ENCODE assay signal across 8 cellular contexts in the genomic region with DNA sequence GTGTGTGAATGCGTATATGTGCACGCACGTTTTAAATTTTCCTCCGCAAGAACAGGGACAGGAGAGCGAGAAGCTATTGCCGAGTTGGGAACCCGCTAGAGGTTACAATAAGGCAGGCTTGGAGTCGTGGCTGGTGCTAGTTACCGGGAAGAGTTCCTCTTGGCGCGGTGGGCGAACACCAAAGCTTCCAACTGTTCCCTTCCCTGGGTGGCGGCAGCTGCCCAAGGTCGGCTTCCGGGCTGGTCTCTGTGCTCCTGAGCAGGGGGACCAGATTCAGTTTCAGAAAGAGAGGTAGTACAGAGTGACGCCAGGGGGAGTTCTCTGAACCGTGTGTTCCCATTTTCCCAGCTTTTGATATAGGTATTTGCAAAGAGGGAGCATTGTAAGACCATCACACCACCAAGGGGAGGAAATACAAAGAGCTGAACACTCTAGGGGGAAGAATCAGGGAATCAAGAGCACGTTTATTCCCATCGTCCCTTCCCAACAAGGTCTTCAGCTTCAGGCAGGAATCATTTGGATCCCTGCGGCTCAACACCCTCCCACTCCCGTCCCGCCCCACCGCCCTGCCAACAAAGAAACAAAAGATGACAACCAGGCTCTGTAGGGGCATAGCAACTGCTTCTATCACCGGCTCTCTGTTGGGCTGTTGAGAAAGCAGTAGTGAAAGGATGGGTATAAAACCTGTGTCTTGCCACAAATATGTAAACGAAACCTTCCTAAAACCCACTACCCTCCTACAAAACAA.
DNase-seq lines count a peak whose midpoint lies in the region; ATAC-seq and TF ChIP-seq lines count a peak whose summit lies in the region.

No MANE protein-coding gene starts in this region.

- peaks cover 0 to 4% (median 0%) of the 10 kb centered on the region in 9 donors for H3K4me1 ChIP-seq in heart right ventricle
- no peaks in the 10 kb centered on the region for H3K4me1 ChIP-seq in adrenal gland (replicated peaks in 1 of 2)
- peaks cover 0 to 5% of the 10 kb centered on the region in 2 donors for H3K4me1 ChIP-seq in left lung
- no peaks in the 10 kb centered on the region for H3K4me1 ChIP-seq in upper lobe of right lung
- H3K4me1 ChIP-seq in PC-9 (replicated peaks; ENCODE audit: insufficient read depth) = no peaks in the 10 kb centered on the region

- POLR2A ChIA-PET in PC-9 (lab: Charles Lee; ENCODE audit: unreplicated experiment) = no interaction called here

- H4K20me1 ChIP-seq in PC-9 (ENCODE audit: insufficient read depth) = no peaks in the 10 kb centered on the region

- TF ChIP-seq POLR2A in adrenal gland (IDR thresholded peaks at IDR 0.05) = no peak

- intact Hi-C loops in heart right ventricle (cut with DNase I) = no loop called here
- intact Hi-C loops in Right ventricle myocardium inferior (cut with DNase I) = no loop called here
- intact Hi-C loops in adrenal gland (cut with DNase I) = no loop called here
- intact Hi-C loops in left lung (cut with DNase I) = no loop called here
- intact Hi-C loops in upper lobe of right lung (cut with DNase I) = no loop called here
- intact Hi-C loops in Calu3 (cut with micrococcal nuclease; ENCODE audit: unreplicated experiment) = no loop called here
- intact Hi-C loops in PC-9 (cut with micrococcal nuclease; ENCODE audit: unreplicated experiment) = no loop called here

- WGBS in heart right ventricle, 2 donors = 6 to 7% methylated on average over 18 to 25 of the region's 25 CpGs
- WGBS in adrenal gland, 4 donors = 5 to 36% (median 20%) methylated on average over 9 to 25 of the region's 25 CpGs

- H3K36me3 Mint-ChIP-seq in Calu3 (ENCODE audit: insufficient read depth, unreplicated experiment) = no peaks in the 10 kb centered on the region

- in situ Hi-C loops in GM13977 (cut with MboI; ENCODE audit: low pct_unique_long_range_greater_than_20kb, low sequenced_read_pairs, unreplicated experiment) = no loop called here

- no peaks in the 10 kb centered on the region for H3K79me2 ChIP-seq in PC-9 (ENCODE audit: low read depth)

- no peaks in the 10 kb centered on the region for H3K4me1 Mint-ChIP-seq in Calu3 (ENCODE audit: low read depth, unreplicated experiment)

- H3K27ac ChIP-seq in heart right ventricle (peak overlapping the region in 6 of 10 donors; percentile 11 to 64 (median 46)), adrenal gland (peak overlapping the region in 4 of 5 donors; percentile 44 to 80 (median 68)), left lung (no peak overlapping the region), upper lobe of right lung (no peak overlapping the region), PC-9 (no peak overlapping the region)

- CTCF ChIA-PET in Calu3 (lab: Charles Lee) (no interaction called here), PC-9 (lab: Charles Lee) (interaction anchor here (0.7 kb wide), 1 partner anchor 33 kb away, joined by 5 read pairs; no protein-coding TSS in a partner anchor)

- TF ChIP-seq CTCF in heart right ventricle (IDR thresholded peaks at IDR 0.05) (no peak), adrenal gland (IDR thresholded peaks at IDR 0.05) (peak in 2 of 6 experiments; percentile 8 to 29), left lung (IDR thresholded peaks at IDR 0.05) (no peak), upper lobe of right lung (IDR thresholded peaks at IDR 0.05) (no peak), GM13977 (IDR thresholded peaks at IDR 0.05; ENCODE audit: extremely low read depth, insufficient read depth, missing control alignments) (no peak), Calu3 (IDR thresholded peaks at IDR 0.05; ENCODE audit: unreplicated experiment) (no peak), PC-9 (conservative IDR thresholded peaks at IDR 0.05) (no peak)

- no peaks in the 10 kb centered on the region for H3K9me2 ChIP-seq in PC-9 (ENCODE audit: insufficient read depth)

- no peak overlapping the region for H2AFZ ChIP-seq in PC-9

- peaks cover 4% of the 10 kb centered on the region for H3K9me3 Mint-ChIP-seq in Calu3 (ENCODE audit: low read depth, unreplicated experiment)

- H3K4me3 ChIP-seq in heart right ventricle (peak overlapping the region in 9 of 10 donors; percentile 26 to 49 (median 45)), adrenal gland (peak overlapping the region in 3 of 4 donors; percentile 6 to 57 (median 23)), left lung (peak overlapping the region; percentile 10 to 37), upper lobe of right lung (peak overlapping the region; percentile 38), PC-9 (no peak overlapping the region)

- H3K36me3 ChIP-seq in heart right ventricle = no peaks in the 10 kb centered on the region
- no peaks in the 10 kb centered on the region for H3K36me3 ChIP-seq in adrenal gland (replicated peaks in 1 of 2)
- H3K36me3 ChIP-seq in left lung = no peaks in the 10 kb centered on the region
- H3K36me3 ChIP-seq in upper lobe of right lung = no peaks in the 10 kb centered on the region
- no peaks in the 10 kb centered on the region for H3K36me3 ChIP-seq in PC-9 (ENCODE audit: low read depth)

- BruUV-seq in Calu3 (replicated peaks; lab: Mats Ljungman, UMichigan) = no TSS peak
- BruUV-seq in PC-9 (replicated peaks; lab: Mats Ljungman, UMichigan) = no TSS peak

- peaks cover 23% of the 10 kb centered on the region for H3K27me3 Mint-ChIP-seq in Calu3 (ENCODE audit: unreplicated experiment)

- H3K27me3 ChIP-seq in heart right ventricle (peaks cover 0 to 55% (median 9%) of the 10 kb centered on the region in 7 donors), adrenal gland (peaks cover 18% of the 10 kb centered on the region), left lung (peaks cover 23 to 61% of the 10 kb centered on the region in 2 donors), upper lobe of right lung (no peaks in the 10 kb centered on the region), PC-9 (ENCODE audit: insufficient read depth, low read depth) (peaks cover 24% of the 10 kb centered on the region)

- ATAC-seq in heart right ventricle (peak in 5 of 8 donors; percentile 19 to 46 (median 26)), Right ventricle myocardium inferior (no peak), left lung (peak; percentile 17), upper lobe of right lung (no peak)

- no peak overlapping the region for H3K4me3 Mint-ChIP-seq in Calu3 (ENCODE audit: low read depth, unreplicated experiment)

- H3K27ac Mint-ChIP-seq in Calu3 (ENCODE audit: unreplicated experiment) = no peak overlapping the region

- H3K4me2 ChIP-seq in PC-9 = no peak overlapping the region

- DNase-seq in heart right ventricle (no peak), Right ventricle myocardium inferior (ENCODE audit: missing footprints) (no peak), adrenal gland (peak; percentile 17 to 54 (median 35)), left lung (no peak), upper lobe of right lung (no peak), GM13977 (ENCODE audit: low spot score) (no peak), Calu3 (no peak), PC-9 (no peak)

- H3K9me3 ChIP-seq in heart right ventricle (no peaks in the 10 kb centered on the region), adrenal gland (replicated peaks in 1 of 3) (no peaks in the 10 kb centered on the region), left lung (no peaks in the 10 kb centered on the region), upper lobe of right lung (no peaks in the 10 kb centered on the region), PC-9 (ENCODE audit: insufficient read depth, low read depth) (peaks cover 6% of the 10 kb centered on the region; the same call in 1 of the 2 replicates)

- H3F3A ChIP-seq in PC-9 (ENCODE audit: insufficient read depth, low read depth) = no peaks in the 10 kb centered on the region

Comparison
In these comparisons a context has a peak if more than half of its experiments do, and no peak if none do; other contexts are left out.
1. ATAC-seq: peak in heart right ventricle (5 of 8) and left lung (single experiment); none in Right ventricle myocardium inferior (single experiment) and upper lobe of right lung (single experiment).
2. DNase-seq: peak in adrenal gland (7 of 7); none in heart right ventricle (0 of 2), Right ventricle myocardium inferior (single experiment), left lung (0 of 2), upper lobe of right lung (single experiment), GM13977 (single experiment), Calu3 (single experiment) and PC-9 (0 of 2).
3. H3K27ac ChIP-seq: peak in heart right ventricle (6 of 10) and adrenal gland (4 of 5); none in left lung (0 of 2), upper lobe of right lung (single experiment) and PC-9 (single experiment).